ENCODE assay signal across 1 cellular context in genomic region chr10:102718220-102718619, GRCh38.
TF ChIP-seq lines count a peak whose summit lies in the region.

No MANE protein-coding gene starts in this region.

TF ChIP-seq in GM12878, 131 proteins besides CTCF, POLR2A, EP300 and RAD21:
- TF ChIP-seq RB1 (IDR thresholded peaks at IDR 0.05; ENCODE audit: borderline replicate concordance) (no peak), SP1 (IDR thresholded peaks at IDR 0.05; ENCODE audit: low read depth, low read length) (no peak), STAT1 (conservative IDR thresholded peaks at IDR 0.05) (no peak)
- TF ChIP-seq, protein P1, sequence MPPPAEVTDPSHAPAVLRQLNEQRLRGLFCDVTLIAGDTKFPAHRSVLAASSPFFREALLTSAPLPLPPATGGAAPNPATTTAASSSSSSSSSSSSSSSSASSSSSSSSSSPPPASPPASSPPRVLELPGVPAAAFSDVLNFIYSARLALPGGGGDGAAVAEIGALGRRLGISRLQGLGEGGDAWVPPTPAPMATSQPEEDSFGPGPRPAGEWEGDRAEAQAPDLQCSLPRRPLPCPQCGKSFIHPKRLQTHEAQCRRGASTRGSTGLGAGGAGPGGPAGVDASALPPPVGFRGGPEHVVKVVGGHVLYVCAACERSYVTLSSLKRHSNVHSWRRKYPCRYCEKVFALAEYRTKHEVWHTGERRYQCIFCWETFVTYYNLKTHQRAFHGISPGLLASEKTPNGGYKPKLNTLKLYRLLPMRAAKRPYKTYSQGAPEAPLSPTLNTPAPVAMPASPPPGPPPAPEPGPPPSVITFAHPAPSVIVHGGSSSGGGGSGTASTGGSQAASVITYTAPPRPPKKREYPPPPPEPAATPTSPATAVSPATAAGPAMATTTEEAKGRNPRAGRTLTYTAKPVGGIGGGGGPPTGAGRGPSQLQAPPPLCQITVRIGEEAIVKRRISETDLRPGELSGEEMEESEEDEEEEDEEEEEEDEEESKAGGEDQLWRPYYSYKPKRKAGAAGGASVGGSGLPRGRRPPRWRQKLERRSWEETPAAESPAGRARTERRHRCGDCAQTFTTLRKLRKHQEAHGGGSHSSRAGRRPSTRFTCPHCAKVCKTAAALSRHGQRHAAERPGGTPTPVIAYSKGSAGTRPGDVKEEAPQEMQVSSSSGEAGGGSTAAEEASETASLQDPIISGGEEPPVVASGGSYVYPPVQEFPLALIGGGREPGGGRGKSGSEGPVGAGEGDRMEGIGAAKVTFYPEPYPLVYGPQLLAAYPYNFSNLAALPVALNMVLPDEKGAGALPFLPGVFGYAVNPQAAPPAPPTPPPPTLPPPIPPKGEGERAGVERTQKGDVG (CRISPR knock-in tag; IDR thresholded peaks at IDR 0.05): no peak
